25 cellular contexts compared by ENCODE assay signal in the genomic region with DNA sequence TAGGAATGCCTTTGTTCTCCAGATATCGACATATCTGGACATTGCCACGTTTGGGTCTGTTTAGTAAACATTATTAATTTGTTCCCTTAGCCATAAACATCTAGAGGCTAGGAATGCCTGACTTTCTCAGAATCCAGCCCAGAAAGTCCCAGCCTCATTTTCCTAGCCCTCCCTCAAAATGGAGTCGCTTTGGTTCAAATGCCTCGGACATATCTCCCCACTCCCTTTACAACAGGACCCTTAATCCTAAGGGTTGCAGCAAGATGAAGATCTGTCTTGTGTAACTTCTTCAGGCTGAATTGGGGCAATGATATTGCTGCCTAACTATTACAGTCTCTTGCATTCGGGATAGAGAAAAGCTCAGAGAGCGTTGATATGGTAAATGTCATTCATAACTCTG.
"Had no signal": no experiment of that assay in that cellular context is flagged by ENCODE, and none has a peak within 500 bp of the region (broad histone marks: within the 10 kb centered on the region; RNA-seq: fewer than 3 reads in every experiment).

No MANE protein-coding gene starts in this region.

- H3K27ac ChIP-seq: left ventricle myocardium inferior, pancreas, right atrium auricular region, right lobe of liver, tibial nerve, vagina had no signal

- H3K27me3 ChIP-seq: pancreas, right atrium auricular region, right lobe of liver, tibial nerve, vagina had no signal

- H3K4me3 ChIP-seq: left ventricle myocardium inferior, lung, pancreas, right atrium auricular region, right lobe of liver, smooth muscle cell, tibial nerve, vagina had no signal

- ATAC-seq: natural killer cell; right lobe of liver; stimulated activated memory B cell treated with anti-CD40 and anti-IgM and Interleukin-4, amounts not matched to agents 10 μg/mL and 1 μg/mL and 100 μg/mL, for 72 hours; stimulated activated naive CD8-positive, alpha-beta T cell treated with anti-CD3 and anti-CD28 coated beads, Interleukin-15, amount 100 ng/mL, for 72 hours had no signal

- H3K36me3 ChIP-seq: pancreas, right atrium auricular region, right lobe of liver had no signal

- DNase-seq: islet precursor cell; left ventricle myocardium inferior; mesendoderm; naive B cell; natural killer cell; nephron progenitor cell; nucleus accumbens; pancreas; posterior cingulate gyrus; right lobe of liver; stimulated activated CD4-positive, alpha-beta T cell treated with anti-CD3 and anti-CD28 coated beads, Interleukin-1b, Interleukin-23, amount 100 ng/mL, for 48 hours; stimulated activated CD4-positive, alpha-beta T cell treated with anti-CD3 and anti-CD28 coated beads, Interleukin-2, amount 100 ng/mL, for 48 hours; stimulated activated CD4-positive, alpha-beta T cell treated with anti-CD3 and anti-CD28 coated beads, Interleukin-4, amount 100 ng/mL, for 4 hours; stimulated activated CD8-positive, alpha-beta memory T cell treated with anti-CD3 and anti-CD28 coated beads, Interleukin-4, amount 100 ng/mL, for 48 hours; stimulated activated naive CD4-positive, alpha-beta T cell treated with Interleukin-2 at 50 U/mL for 16 hours; stimulated activated naive CD8-positive, alpha-beta T cell treated with anti-CD3 and anti-CD28 coated beads, Interleukin-15, amount 100 ng/mL, for 72 hours; substantia nigra had no signal

- H3K4me1 ChIP-seq: right lobe of liver, vagina had no signal

- H3K27me3 Mint-ChIP-seq: naive B cell; stimulated activated memory B cell treated with anti-CD40 and anti-IgM and Interleukin-4, amounts not matched to agents 10 μg/mL and 1 μg/mL and 100 μg/mL, for 72 hours; stimulated activated naive CD8-positive, alpha-beta T cell treated with anti-CD3 and anti-CD28 coated beads, Interleukin-15, amount 100 ng/mL, for 72 hours; type B pancreatic cell had no signal

- H3K27ac Mint-ChIP-seq: mesothelial cell of epicardium; naive B cell; natural killer cell; nephron progenitor cell; stimulated activated memory B cell treated with anti-CD40 and anti-IgM and Interleukin-4, amounts not matched to agents 10 μg/mL and 1 μg/mL and 100 μg/mL, for 72 hours; stimulated activated naive CD8-positive, alpha-beta T cell treated with anti-CD3 and anti-CD28 coated beads, Interleukin-15, amount 100 ng/mL, for 72 hours; type B pancreatic cell had no signal

- H3K4me3 Mint-ChIP-seq: mesothelial cell of epicardium; naive B cell; natural killer cell; nephron progenitor cell; stimulated activated memory B cell treated with anti-CD40 and anti-IgM and Interleukin-4, amounts not matched to agents 10 μg/mL and 1 μg/mL and 100 μg/mL, for 72 hours; stimulated activated naive CD8-positive, alpha-beta T cell treated with anti-CD3 and anti-CD28 coated beads, Interleukin-15, amount 100 ng/mL, for 72 hours; type B pancreatic cell had no signal

- H3K4me2 ChIP-seq: smooth muscle cell had no signal

- H3K4me1 Mint-ChIP-seq: mesothelial cell of epicardium; natural killer cell; stimulated activated memory B cell treated with anti-CD40 and anti-IgM and Interleukin-4, amounts not matched to agents 10 μg/mL and 1 μg/mL and 100 μg/mL, for 72 hours had no signal
